6 cellular contexts compared by ENCODE assay signal in genomic region chr19:461664-462551, GRCh38. TPM values are rescaled to one million over a fixed set of nuclear protein-coding genes. Genes with fewer than 3 reads are reported as not detected.
A peak's percentile ranks its signal among the peaks of the same experiment; 100 is the strongest.
DNase-seq lines count a peak whose midpoint lies in the region; ATAC-seq and TF ChIP-seq lines count a peak whose summit lies in the region.

No MANE protein-coding gene starts in this region.

- TF ChIP-seq CTCF in BE2C (IDR thresholded peaks at IDR 0.05; ENCODE audit: low read depth, low read length): no peak

- intact Hi-C loops in left cardiac atrium (cut with DNase I): no loop called here

- H3K27me3 ChIP-seq in BE2C: peaks cover 18% of the 10 kb centered on the region

- H3K36me3 ChIP-seq in BE2C: no peaks in the 10 kb centered on the region

- no peak overlapping the region for H3K4me3 ChIP-seq in BE2C (ENCODE audit: low read depth, low read length)

- H3K9me3 ChIP-seq in BE2C: no peaks in the 10 kb centered on the region

- DNase-seq in BE2C: peak; percentile 36
- DNase-seq in NCI-H69 (lab: John Stamatoyannopoulos, UW): peak; percentile 86
- no peak for DNase-seq in left cardiac atrium
- DNase-seq in superior temporal gyrus (ENCODE audit: extremely low spot score): peak; percentile 14
- DNase-seq in RKO (ENCODE audit: low spot score): no peak
- no peak for DNase-seq in ACHN

- in situ Hi-C loops in ACHN (cut with HindIII; ENCODE audit: low pct_ligation_motif_present, low pct_unique_long_range_greater_than_20kb, low sequenced_read_pairs): no loop called here

- peak; percentile 44 to 48 for ATAC-seq in left cardiac atrium

- no peaks in the 10 kb centered on the region for H3K4me1 ChIP-seq in BE2C

RNA-seq across cellular contexts. Expression of gene SHC2, which starts 1.1 kb away (rescaled TPM):
- polyA plus RNA-seq in BE2C (2012; ENCODE audit: insufficient read depth, insufficient read length, low read depth): 1.8 TPM
- total RNA-seq in left cardiac atrium: 10 to 100 TPM; 10.7 to 19.4 TPM

RNA-seq across cellular contexts. Expression of gene MADCAM1, which starts 34.4 kb away (rescaled TPM):
- polyA plus RNA-seq in BE2C (2012; ENCODE audit: insufficient read depth, insufficient read length, low read depth): 2.2 TPM
- under 1 TPM; 0.24 to 0.41 TPM for total RNA-seq in left cardiac atrium

RNA-seq across cellular contexts. Expression of gene TPGS1, which starts 45.4 kb away (rescaled TPM):
- 78.4 TPM for polyA plus RNA-seq in BE2C (2012; ENCODE audit: insufficient read depth, insufficient read length, low read depth)
- 10 to 100 TPM; 12.1 to 14.9 TPM for total RNA-seq in left cardiac atrium

RNA-seq across cellular contexts. Expression of gene C2CD4C, which starts 53.0 kb away (rescaled TPM):
- polyA plus RNA-seq in BE2C (2012; ENCODE audit: insufficient read depth, insufficient read length, low read depth): 0.19 TPM
- under 1 TPM; 0.76 to 0.88 TPM for total RNA-seq in left cardiac atrium

Comparison
In these comparisons a context has a peak if more than half of its experiments do, and no peak if none do; other contexts are left out.
1. DNase-seq: peak in BE2C (single experiment), NCI-H69 (single experiment) and superior temporal gyrus (single experiment); none in left cardiac atrium (single experiment), RKO (single experiment) and ACHN (single experiment).